12 cellular contexts compared by ENCODE assay signal in genomic region chr17:57260325-57261083, GRCh38. TPM values are rescaled to one million over a fixed set of nuclear protein-coding genes. Genes with fewer than 3 reads are reported as not detected.
DNase-seq lines count a peak whose midpoint lies in the region; ATAC-seq and TF ChIP-seq lines count a peak whose summit lies in the region.
"Had no signal": no experiment of that assay in that cellular context is flagged by ENCODE, and none has a peak within 500 bp of the region (broad histone marks: within the 10 kb centered on the region; RNA-seq: fewer than 3 reads in every experiment).

No MANE protein-coding gene starts in this region.

- H3K4me1 Mint-ChIP-seq in activated CD4-positive, alpha-beta T cell treated with anti-CD3 and anti-CD28 coated beads, Interleukin-2, amount 10 ng/mL, durations not matched to agents 24 days and 14 days = peaks cover 61% of the 10 kb centered on the region
- H3K4me1 Mint-ChIP-seq in progenitor cell of endocrine pancreas (ENCODE audit: low read depth) = peaks cover 42% of the 10 kb centered on the region

- no peak for ATAC-seq in GM21515 (IDR thresholded peaks at IDR 0.05; ENCODE audit: unreplicated experiment)

- intact Hi-C loops in activated CD4-positive, alpha-beta T cell treated with anti-CD3 and anti-CD28 coated beads, Interleukin-2, amount 10 ng/mL, durations not matched to agents 24 days and 14 days (cut with micrococcal nuclease) = no loop called here
- intact Hi-C loops in dorsolateral prefrontal cortex (cut with DNase I) = no loop called here

- peak overlapping the region in 33 of 59 donors; percentile 18 to 99 (median 97) for H3K27ac ChIP-seq in dorsolateral prefrontal cortex
- H3K27ac ChIP-seq: esophagus muscularis mucosa had no signal

- H3K4me3 Mint-ChIP-seq in activated CD4-positive, alpha-beta T cell treated with anti-CD3 and anti-CD28 coated beads, Interleukin-2, amount 10 ng/mL, durations not matched to agents 24 days and 14 days = peak overlapping the region; percentile 89
- peak overlapping the region; percentile 63 for H3K4me3 Mint-ChIP-seq in progenitor cell of endocrine pancreas (ENCODE audit: low read depth)

- no peak for DNase-seq in activated CD4-positive, alpha-beta T cell treated with anti-CD3 and anti-CD28 coated beads, Interleukin-2, amount 10 ng/mL, durations not matched to agents 24 days and 14 days
- DNase-seq in activated CD4-positive, alpha-beta T cell treated with anti-CD3 and anti-CD28 coated beads, Interleukin-2, amount 50 U/mL, for 1 hour = no peak
- DNase-seq in NCI-H69 (lab: John Stamatoyannopoulos, UW) (peak; percentile 22), dorsolateral prefrontal cortex (no peak), progenitor cell of endocrine pancreas (ENCODE audit: low spot score, unreplicated experiment) (no peak), D341Med (ENCODE audit: low spot score) (no peak)
- no peak for DNase-seq in NK-92 treated with Interleukin-12 subunit alpha and Interleukin-12 subunit beta, amount 100 ng/mL, for 24 hours (lab: John Stamatoyannopoulos, UW)
- DNase-seq: activated naive CD4-positive, alpha-beta T cell treated with anti-CD3 and anti-CD28 coated beads, Interleukin-2, amount 10 ng/mL, durations not matched to agents 7 days and 5 days; KG1; stimulated activated CD8-positive, alpha-beta memory T cell treated with anti-CD3 and anti-CD28 coated beads, Interleukin-4, amount 100 ng/mL, for 48 hours had no signal

- no peak overlapping the region for H3K27ac Mint-ChIP-seq in activated CD4-positive, alpha-beta T cell treated with anti-CD3 and anti-CD28 coated beads, Interleukin-2, amount 10 ng/mL, durations not matched to agents 24 days and 14 days
- H3K27ac Mint-ChIP-seq in progenitor cell of endocrine pancreas = peak overlapping the region; percentile 63
- H3K27ac Mint-ChIP-seq: activated naive CD4-positive, alpha-beta T cell treated with anti-CD3 and anti-CD28 coated beads, Interleukin-2, amount 10 ng/mL, durations not matched to agents 7 days and 5 days had no signal

- H3K4me3 ChIP-seq in dorsolateral prefrontal cortex = peak overlapping the region in 33 of 59 donors; percentile 8 to 93 (median 88)
- H3K4me3 ChIP-seq: esophagus muscularis mucosa had no signal

- no peaks in the 10 kb centered on the region for H3K9me3 Mint-ChIP-seq in activated CD4-positive, alpha-beta T cell treated with anti-CD3 and anti-CD28 coated beads, Interleukin-2, amount 10 ng/mL, durations not matched to agents 24 days and 14 days
- no peaks in the 10 kb centered on the region for H3K9me3 Mint-ChIP-seq in progenitor cell of endocrine pancreas (ENCODE audit: low read depth)
- H3K9me3 Mint-ChIP-seq: activated naive CD4-positive, alpha-beta T cell treated with anti-CD3 and anti-CD28 coated beads, Interleukin-2, amount 10 ng/mL, durations not matched to agents 7 days and 5 days had no signal

- H3K27me3 Mint-ChIP-seq in activated CD4-positive, alpha-beta T cell treated with anti-CD3 and anti-CD28 coated beads, Interleukin-2, amount 10 ng/mL, durations not matched to agents 24 days and 14 days = no peaks in the 10 kb centered on the region
- H3K27me3 Mint-ChIP-seq in progenitor cell of endocrine pancreas = no peaks in the 10 kb centered on the region

- TF ChIP-seq CTCF in dorsolateral prefrontal cortex (IDR thresholded peaks at IDR 0.05 in 54 of 56, conservative IDR thresholded peaks at IDR 0.05 in 2 of 56; ENCODE audit: low read depth in 1 of 56, partially characterized antibody in 56 of 56) (no peak), progenitor cell of endocrine pancreas (IDR thresholded peaks at IDR 0.05; ENCODE audit: unreplicated experiment) (no peak)

- no peaks in the 10 kb centered on the region for H3K27me3 ChIP-seq in dorsolateral prefrontal cortex
- H3K27me3 ChIP-seq: esophagus muscularis mucosa had no signal

- peaks cover 74% of the 10 kb centered on the region for H3K36me3 Mint-ChIP-seq in activated CD4-positive, alpha-beta T cell treated with anti-CD3 and anti-CD28 coated beads, Interleukin-2, amount 10 ng/mL, durations not matched to agents 24 days and 14 days (ENCODE audit: low read depth)
- peaks cover 31% of the 10 kb centered on the region for H3K36me3 Mint-ChIP-seq in progenitor cell of endocrine pancreas (ENCODE audit: insufficient read depth)

RNA-seq across cellular contexts. Expression of gene MSI2, which starts 4.2 kb away (rescaled TPM):
- 171 and 172 TPM in 2 replicates for total RNA-seq in activated CD4-positive, alpha-beta T cell treated with anti-CD3 and anti-CD28 coated beads, Interleukin-2, amount 10 ng/mL, durations not matched to agents 24 days and 14 days
- total RNA-seq in dorsolateral prefrontal cortex (100 to 1,000 TPM in 115 of 120 experiments, 10 to 100 TPM in 5; 86.3 to 279 (median 141) TPM), progenitor cell of endocrine pancreas (161 and 164 TPM in 2 replicates)
